In genomic region chr3:150070271-150070670, GRCh38 we compare ENCODE assay signal across 1 cellular context.
TF ChIP-seq lines count a peak whose summit lies in the region.

No MANE protein-coding gene starts in this region.

TF ChIP-seq in GM23338, 12 proteins besides CTCF, POLR2A, EP300 and RAD21 (continued from another document):
- no peak for TF ChIP-seq ZNF462 (CRISPR knock-in tag; IDR thresholded peaks at IDR 0.05)
- TF ChIP-seq CREB1 (CRISPR knock-in tag; IDR thresholded peaks at IDR 0.05; ENCODE audit: low read depth): no peak
- no peak for TF ChIP-seq JUNB (IDR thresholded peaks at IDR 0.05; ENCODE audit: unreplicated experiment)
- TF ChIP-seq STAT1 (IDR thresholded peaks at IDR 0.05; ENCODE audit: unreplicated experiment): no peak
- TF ChIP-seq REST (IDR thresholded peaks at IDR 0.05; ENCODE audit: unreplicated experiment): no peak
- no peak for TF ChIP-seq ZNF331 (CRISPR knock-in tag; IDR thresholded peaks at IDR 0.05; ENCODE audit: low read depth)
- TF ChIP-seq ZNF114 (CRISPR knock-in tag; IDR thresholded peaks at IDR 0.05): no peak
- no peak for TF ChIP-seq EZH2 (IDR thresholded peaks at IDR 0.05; ENCODE audit: low read depth, unreplicated experiment)
- no peak for TF ChIP-seq ETS1 (IDR thresholded peaks at IDR 0.05)
- no peak for TF ChIP-seq POLR2AphosphoS5 (IDR thresholded peaks at IDR 0.05; ENCODE audit: low read depth)
- no peak for TF ChIP-seq NANOG (IDR thresholded peaks at IDR 0.05; ENCODE audit: borderline replicate concordance)
